ENCODE assay signal across 27 cellular contexts in genomic region chr18:78724214-78724834, GRCh38.
"Had no signal": no experiment of that assay in that cellular context is flagged by ENCODE, and none has a peak within 500 bp of the region (broad histone marks: within the 10 kb centered on the region; RNA-seq: fewer than 3 reads in every experiment).

No MANE protein-coding gene starts in this region.

- H3K4me2 ChIP-seq: smooth muscle cell had no signal

- H3K4me1 Mint-ChIP-seq: activated B cell treated with CpG ODN at 0.5 μM for 24 hours; activated CD4-positive, alpha-beta T cell treated with anti-CD3 and anti-CD28 coated beads for 36 hours; memory B cell had no signal

- FAIRE-seq: colon, islet of Langerhans had no signal

- H3K27me3 Mint-ChIP-seq: memory B cell had no signal

- H3K27ac Mint-ChIP-seq: activated B cell treated with CpG ODN at 0.5 μM for 24 hours; activated CD4-positive, alpha-beta T cell treated with anti-CD3 and anti-CD28 coated beads for 36 hours; activated naive CD4-positive, alpha-beta T cell treated with anti-CD3 and anti-CD28 coated beads, Interleukin-2, amount 50 U/mL, for 72 hours; activated T-helper 1 cell treated with anti-CD3 and anti-CD28 coated beads, Interleukin-12 subunit alpha, Interleukin-12 subunit beta, Interleukin-2, Interleukin-4 antibody, amounts not matched to agents 30 ng/mL and 10 ng/mL and 1 ng/mL, durations not matched to agents 14 hours and 24 hours and 36 hours; effector memory CD8-positive, alpha-beta T cell; memory B cell; natural killer cell treated with Interleukin-12 subunit alpha and Interleukin-12 subunit beta and Interleukin-15 and Interleukin-18, amount 100 ng/mL, for 72 hours had no signal

- H3K9me3 ChIP-seq: esophagus squamous epithelium, gastroesophageal sphincter, heart left ventricle, neutrophil, right lobe of liver, thyroid gland had no signal

- H3K9me3 Mint-ChIP-seq: activated B cell treated with CpG ODN at 0.5 μM for 24 hours; activated naive CD4-positive, alpha-beta T cell treated with anti-CD3 and anti-CD28 coated beads, Interleukin-2, amount 50 U/mL, for 72 hours; activated T-helper 1 cell treated with anti-CD3 and anti-CD28 coated beads, Interleukin-12 subunit alpha, Interleukin-12 subunit beta, Interleukin-2, Interleukin-4 antibody, amounts not matched to agents 30 ng/mL and 10 ng/mL and 1 ng/mL, durations not matched to agents 14 hours and 24 hours and 36 hours; effector memory CD8-positive, alpha-beta T cell; memory B cell; natural killer cell treated with Interleukin-12 subunit alpha and Interleukin-12 subunit beta and Interleukin-15 and Interleukin-18, amount 100 ng/mL, for 72 hours had no signal

- ATAC-seq: activated CD4-positive, alpha-beta T cell treated with anti-CD3 and anti-CD28 coated beads for 36 hours; activated naive CD4-positive, alpha-beta T cell treated with anti-CD3 and anti-CD28 coated beads, Interleukin-2, amount 50 U/mL, for 72 hours; effector memory CD8-positive, alpha-beta T cell; gastroesophageal sphincter; heart left ventricle; left cardiac atrium; natural killer cell treated with Interleukin-12 subunit alpha and Interleukin-12 subunit beta and Interleukin-15 and Interleukin-18, amount 100 ng/mL, for 72 hours; right lobe of liver; stimulated activated naive CD8-positive, alpha-beta T cell treated with anti-CD3 and anti-CD28 coated beads, Interleukin-15, Interleukin-2, amounts not matched to agents 100 U/mL and 50 U/mL, for 24 hours had no signal

- H3K4me3 ChIP-seq: dorsolateral prefrontal cortex, esophagus squamous epithelium, gastroesophageal sphincter, heart left ventricle, right lobe of liver, smooth muscle cell, thyroid gland had no signal

- H3K4me3 Mint-ChIP-seq: activated B cell treated with CpG ODN at 0.5 μM for 24 hours; activated CD4-positive, alpha-beta T cell treated with anti-CD3 and anti-CD28 coated beads for 36 hours; activated T-helper 1 cell treated with anti-CD3 and anti-CD28 coated beads, Interleukin-12 subunit alpha, Interleukin-12 subunit beta, Interleukin-2, Interleukin-4 antibody, amounts not matched to agents 30 ng/mL and 10 ng/mL and 1 ng/mL, durations not matched to agents 14 hours and 24 hours and 36 hours; effector memory CD8-positive, alpha-beta T cell; memory B cell; natural killer cell treated with Interleukin-12 subunit alpha and Interleukin-12 subunit beta and Interleukin-15 and Interleukin-18, amount 100 ng/mL, for 72 hours had no signal

- H3K36me3 Mint-ChIP-seq: activated naive CD4-positive, alpha-beta T cell treated with anti-CD3 and anti-CD28 coated beads, Interleukin-2, amount 50 U/mL, for 72 hours; memory B cell; natural killer cell treated with Interleukin-12 subunit alpha and Interleukin-12 subunit beta and Interleukin-15 and Interleukin-18, amount 100 ng/mL, for 72 hours had no signal

- DNase-seq: activated B cell treated with CpG ODN at 0.5 μM for 24 hours; activated CD4-positive, alpha-beta T cell treated with anti-CD3 and anti-CD28 coated beads for 36 hours; activated CD4-positive, alpha-beta T cell treated with anti-CD3 and anti-CD28 coated beads, Interleukin-2, amount 50 U/mL, for 4 hours; activated T-cell treated with anti-CD3 and anti-CD28 coated beads for 4 hours; brain microvascular endothelial cell; central memory CD4-positive, alpha-beta T cell; effector memory CD8-positive, alpha-beta T cell; esophagus squamous epithelium; heart left ventricle; left cardiac atrium; stimulated activated CD4-positive, alpha-beta T cell treated with anti-CD3 and anti-CD28 coated beads, Interleukin-4, amount 100 ng/mL, for 1 hour; stimulated activated naive CD8-positive, alpha-beta T cell treated with anti-CD3 and anti-CD28 coated beads, Interleukin-15, Interleukin-2, amounts not matched to agents 100 U/mL and 50 U/mL, for 24 hours; substantia nigra; T-helper 1 cell; T-helper 9 cell; thyroid gland had no signal

- H3K4me1 ChIP-seq: esophagus squamous epithelium, heart left ventricle, right lobe of liver had no signal

- H3K27me3 ChIP-seq: brain microvascular endothelial cell, gastroesophageal sphincter, right lobe of liver, thyroid gland had no signal

- H3K36me3 ChIP-seq: brain microvascular endothelial cell, esophagus squamous epithelium, gastroesophageal sphincter, heart left ventricle, neutrophil, right lobe of liver, thyroid gland had no signal

- H3K27ac ChIP-seq: brain microvascular endothelial cell, esophagus squamous epithelium, gastroesophageal sphincter, heart left ventricle, neutrophil, right lobe of liver, thyroid gland had no signal
